ENCODE assay signal across 16 cellular contexts in genomic region chr2:47040662-47041061, GRCh38.
DNase-seq lines count a peak whose midpoint lies in the region; ATAC-seq, FAIRE-seq and TF ChIP-seq lines count a peak whose summit lies in the region.
"Had no signal": no experiment of that assay in that cellular context is flagged by ENCODE, and none has a peak within 500 bp of the region (broad histone marks: within the 10 kb centered on the region; RNA-seq: fewer than 3 reads in every experiment).

No MANE protein-coding gene starts in this region.

- H3K9me3 Mint-ChIP-seq in H9: no peaks in the 10 kb centered on the region
- H3K9me3 Mint-ChIP-seq: CD4-positive, alpha-beta memory T cell; T-helper 1 cell treated with Interleukin-12 subunit alpha and Interleukin-12 subunit beta and Interleukin-4 antibody, amounts not matched to agents 30 μg/mL and 1 μg/mL, for 36 hours had no signal

- H3K9ac ChIP-seq in H9 (ENCODE audit: extremely low read depth, insufficient read length, low read length): no peak overlapping the region
- H3K9ac ChIP-seq in HepG2 (ENCODE audit: insufficient read depth, low read depth, low read length): peak overlapping the region; percentile 64

- H3K9me3 ChIP-seq in H9 (ENCODE audit: control insufficient read depth, low read depth, low read length): no peaks in the 10 kb centered on the region
- H3K9me3 ChIP-seq in HepG2 (ENCODE audit: low read length): no peaks in the 10 kb centered on the region
- H3K9me3 ChIP-seq in spleen: no peaks in the 10 kb centered on the region

- in situ Hi-C loops in HepG2 (cut with HindIII; ENCODE audit: extremely low pct_ligation_motif_present, low pct_unique_long_range_greater_than_20kb): no loop called here

- no peak overlapping the region for H3K4ac ChIP-seq in H9 (ENCODE audit: low read depth, low read length)

- H3K36me3 ChIP-seq in HepG2 (replicated peaks in 1 of 2; ENCODE audit: control insufficient read depth in 1 of 2, insufficient read depth in 2 of 2, low read length in 2 of 2) (peaks cover 3 to 18% of the 10 kb centered on the region in 2 experiments), spleen (peaks cover 0 to 96% (median 14%) of the 10 kb centered on the region in 6 donors)

- TF ChIP-seq CTCF in H9 (conservative IDR thresholded peaks at IDR 0.05) (no peak), HepG2 (CRISPR knock-in tag; IDR thresholded peaks at IDR 0.05) (no peak), spleen (IDR thresholded peaks at IDR 0.05 in 8 of 11, conservative IDR thresholded peaks at IDR 0.05 in 3 of 11) (no peak)

- H2BK120ac ChIP-seq in H9 (ENCODE audit: low read depth, low read length, poor library complexity, severe bottlenecking): no peak overlapping the region

- H3K4me3 ChIP-seq in HepG2 (replicated peaks in 1 of 3; ENCODE audit: insufficient read depth in 1 of 3, low read depth in 2 of 3, low read length in 3 of 3): no peak overlapping the region
- no peak overlapping the region for H3K4me3 ChIP-seq in spleen

- H3K79me1 ChIP-seq in H9 (ENCODE audit: insufficient read depth, low read depth, low read length, poor library complexity, severe bottlenecking): no peaks in the 10 kb centered on the region

- H3K4me1 Mint-ChIP-seq in H9: peaks cover 23 to 34% of the 10 kb centered on the region in 2 experiments

- H2BK12ac ChIP-seq in H9 (ENCODE audit: insufficient read length, low read depth, low read length): no peak overlapping the region

- H3K27me3 ChIP-seq in H9 (ENCODE audit: insufficient read depth, low read length): no peaks in the 10 kb centered on the region
- H3K27me3 ChIP-seq in HepG2 (ENCODE audit: control insufficient read depth in 1 of 2, insufficient read depth in 2 of 2, low read length in 2 of 2): no peaks in the 10 kb centered on the region
- no peaks in the 10 kb centered on the region for H3K27me3 ChIP-seq in spleen (replicated peaks in 1 of 7)

- H3K27ac ChIP-seq in H9 (ENCODE audit: insufficient read length, low read depth, low read length) (no peak overlapping the region), angular gyrus (ENCODE audit: low read depth, low read length) (peak overlapping the region; percentile 53), HepG2 (ENCODE audit: extremely low read length, insufficient read depth, low read length) (peak overlapping the region; percentile 73), spleen (peak overlapping the region in 6 of 8 donors; percentile 29 to 85 (median 60))
- H3K27ac ChIP-seq: epithelial cell of prostate had no signal

- H3K36me3 Mint-ChIP-seq in H9 (ENCODE audit: insufficient read depth in 1 of 3, low read depth in 3 of 3): peaks cover under 1 to 3% (median 3%) of the 10 kb centered on the region in 3 experiments; a peak in 4 of 7 replicates

- no peak for FAIRE-seq in HepG2 (lab: Jason Lieb, UNC)

- H3T11ph ChIP-seq in H9 (ENCODE audit: low read length): no peak overlapping the region

- H4K5ac ChIP-seq in H9 (ENCODE audit: insufficient read length, low read depth, low read length): no peak overlapping the region

- H3K4me2 ChIP-seq in H9 (ENCODE audit: insufficient read depth, insufficient read length, low read length) (no peak overlapping the region), HepG2 (ENCODE audit: low read depth, low read length) (peak overlapping the region; percentile 28; the same call in 1 of the 2 replicates)

- H3K23ac ChIP-seq in H9 (ENCODE audit: insufficient read length, low read depth, low read length): no peak overlapping the region

- no peak overlapping the region; the same call in 1 of the 2 replicates for H3K14ac ChIP-seq in H9 (ENCODE audit: insufficient read depth, low read length)

- no peaks in the 10 kb centered on the region for H3K79me2 ChIP-seq in H9 (ENCODE audit: insufficient read depth, low read length)
- H3K79me2 ChIP-seq in HepG2 (ENCODE audit: insufficient read depth, low read length): no peaks in the 10 kb centered on the region

- no peak overlapping the region for H2BK5ac ChIP-seq in H9 (ENCODE audit: insufficient read length, low read length)

- peak in 1 of 2 experiments; percentile 30; a peak in 1 of 4 replicates for TF ChIP-seq EP300 in HepG2 (IDR thresholded peaks at IDR 0.05; ENCODE audit: low read depth in 2 of 2, low read length in 2 of 2)
- 0 out of 2 replicates have a peak, but pooled peaks have one; percentile 21 for TF ChIP-seq EP300 in HepG2 (CRISPR knock-in tag; IDR thresholded peaks at IDR 0.05; ENCODE audit: borderline replicate concordance)

- no peak overlapping the region for H2BK15ac ChIP-seq in H9 (ENCODE audit: low read depth, low read length)

- no peak for TF ChIP-seq POLR2A in HepG2 (IDR thresholded peaks at IDR 0.05; ENCODE audit: insufficient read depth in 1 of 2, low read depth in 2 of 2, low read length in 2 of 2)
- no peak for TF ChIP-seq POLR2A in spleen (IDR thresholded peaks at IDR 0.05)

- POLR2A ChIA-PET in HepG2 (lab: Yijun Ruan, JAX): interaction anchor here (1.0 kb wide), 1 partner anchor 132 kb away, joined by 3 read pairs; no protein-coding TSS in a partner anchor

- ATAC-seq in HepG2: peak; percentile 41
- ATAC-seq: stimulated activated naive CD8-positive, alpha-beta T cell treated with anti-CD3 and anti-CD28 coated beads, Interleukin-15, Interleukin-2, amounts not matched to agents 100 U/mL and 50 U/mL, for 24 hours had no signal

- no peaks in the 10 kb centered on the region for H3K27me3 Mint-ChIP-seq in H9 (ENCODE audit: low read depth)
- H3K27me3 Mint-ChIP-seq: CD4-positive, alpha-beta memory T cell had no signal

- no peaks in the 10 kb centered on the region for H3K23me2 ChIP-seq in H9 (ENCODE audit: insufficient read length, low read depth, low read length, poor library complexity, severe bottlenecking)

- no peak overlapping the region for H3K56ac ChIP-seq in H9 (ENCODE audit: insufficient read length, low read depth, low read length)

- no peak overlapping the region for H3K18ac ChIP-seq in H9 (ENCODE audit: insufficient read length, low read depth, low read length)

- BruUV-seq in HepG2 (replicated peaks; lab: Mats Ljungman, UMichigan): no TSS peak

- CTCF ChIA-PET in HepG2 (lab: Yijun Ruan, JAX; ENCODE audit: low intra/inter-chr PET ratio, low total read pairs): no interaction called here

- H3K4me1 ChIP-seq in H9 (ENCODE audit: insufficient read depth, low read length) (peaks cover 5% of the 10 kb centered on the region; the same call in 1 of the 2 replicates), HepG2 (ENCODE audit: insufficient read depth, low read length) (peaks cover 86% of the 10 kb centered on the region), spleen (peaks cover 25 to 88% (median 56%) of the 10 kb centered on the region in 6 donors)

- no peaks in the 10 kb centered on the region for H4K20me1 ChIP-seq in H9 (ENCODE audit: control insufficient read depth, insufficient read depth, insufficient read length)
- H4K20me1 ChIP-seq in HepG2 (ENCODE audit: insufficient read depth, low read length): no peaks in the 10 kb centered on the region

- H2BK20ac ChIP-seq in H9 (ENCODE audit: low read depth, low read length, poor library complexity, severe bottlenecking): no peak overlapping the region

- DNase-seq in H9 (no peak), HepG2 (ENCODE audit: low spot score) (peak; percentile 69), spleen (no peak), putamen (ENCODE audit: low spot score) (no peak), superior temporal gyrus (ENCODE audit: extremely low spot score) (no peak), HuH-7.5 (ENCODE audit: low spot score) (no peak), NCI-H187 (lab: John Stamatoyannopoulos, UW) (no peak)
- DNase-seq: activated CD4-positive, alpha-beta T cell treated with anti-CD3 and anti-CD28 coated beads for 48 hours; CD4-positive, alpha-beta memory T cell; NCI-H1048; NCI-H446; stimulated activated CD4-positive, alpha-beta T cell treated with anti-CD3 and anti-CD28 coated beads, Interleukin-4, amount 100 ng/mL, for 4 hours; stimulated activated naive CD8-positive, alpha-beta T cell treated with anti-CD3 and anti-CD28 coated beads, Interleukin-15, Interleukin-2, amounts not matched to agents 100 U/mL and 50 U/mL, for 24 hours had no signal

- H2AFZ ChIP-seq in H9 (ENCODE audit: low read length) (no peak overlapping the region), HepG2 (ENCODE audit: low read length) (no peak overlapping the region)

- no peak for TF ChIP-seq RAD21 in HepG2 (CRISPR knock-in tag; IDR thresholded peaks at IDR 0.05)

- no peak overlapping the region for H4K8ac ChIP-seq in H9 (replicated peaks; ENCODE audit: insufficient read length, low read depth, low read length)

- H3K27ac Mint-ChIP-seq in H9: peak overlapping the region in 2 of 3 experiments; percentile 47 to 62; a peak in 2 of 7 replicates
- H3K27ac Mint-ChIP-seq: T-helper 1 cell treated with Interleukin-12 subunit alpha and Interleukin-12 subunit beta and Interleukin-4 antibody, amounts not matched to agents 30 μg/mL and 1 μg/mL, for 36 hours had no signal

- intact Hi-C loops in HepG2 (cut with micrococcal nuclease; ENCODE audit: unreplicated experiment): no loop called here
- intact Hi-C loops in spleen (cut with DNase I; ENCODE audit: low total_unique reads): no loop called here

- no CpG with 5 or more reads among the region's 10 CpGs for WGBS in H9 (ENCODE audit: extremely low coverage, insufficient read length, low lambda C conversion rate)
- 31% methylated on average over 10 of the region's 10 CpGs for WGBS in HepG2 (ENCODE audit: low lambda C conversion rate)
- WGBS in spleen, 5 donors: 89 to 95% (median 92%) methylated on average over 5 to 10 of the region's 10 CpGs

- H2AK5ac ChIP-seq in H9 (ENCODE audit: insufficient read length, low read length): no peak overlapping the region

- no peak overlapping the region for H3K4me3 Mint-ChIP-seq in H9
- H3K4me3 Mint-ChIP-seq: CD4-positive, alpha-beta memory T cell; T-helper 1 cell treated with Interleukin-12 subunit alpha and Interleukin-12 subunit beta and Interleukin-4 antibody, amounts not matched to agents 30 μg/mL and 1 μg/mL, for 36 hours had no signal

- H4K91ac ChIP-seq in H9 (ENCODE audit: insufficient read length, low read depth, low read length): no peak overlapping the region

TF ChIP-seq in HepG2, 621 proteins besides CTCF, POLR2A, EP300 and RAD21 (continues in another document):
- TF ChIP-seq ZNF484 (CRISPR knock-in tag; IDR thresholded peaks at IDR 0.05; ENCODE audit: borderline replicate concordance, low read depth) (no peak), SAFB2 (CRISPR knock-in tag; IDR thresholded peaks at IDR 0.05; ENCODE audit: borderline replicate concordance, low read depth) (no peak), CEBPG (CRISPR knock-in tag; IDR thresholded peaks at IDR 0.05) (peak; percentile 45), HDAC2 (CRISPR knock-in tag; IDR thresholded peaks at IDR 0.05) (peak; percentile 11; the same call in 1 of the 2 replicates), ZNF781 (CRISPR knock-in tag; IDR thresholded peaks at IDR 0.05; ENCODE audit: borderline replicate concordance, not compliant biosample characterization) (peak; percentile 49), ZNF557 (CRISPR knock-in tag; IDR thresholded peaks at IDR 0.05) (0 out of 2 replicates have a peak, but pooled peaks have one; percentile 41)
